18 cellular contexts compared by ENCODE assay signal in genomic region chr21:34859976-34860653, GRCh38.
"Had no signal": no experiment of that assay in that cellular context is flagged by ENCODE, and none has a peak within 500 bp of the region (broad histone marks: within the 10 kb centered on the region; RNA-seq: fewer than 3 reads in every experiment).

No MANE protein-coding gene starts in this region.

- H3K4me3 ChIP-seq: left ventricle myocardium inferior, tibial nerve, vagina had no signal

- ATAC-seq: naive thymus-derived CD8-positive, alpha-beta T cell had no signal

- H3K27me3 ChIP-seq: tibial nerve, vagina had no signal

- DNase-seq: activated CD4-positive, alpha-beta memory T cell treated with anti-CD3 and anti-CD28 coated beads for 36 hours; activated CD4-positive, alpha-beta T cell treated with anti-CD3 and anti-CD28 coated beads for 1 hour; activated naive CD4-positive, alpha-beta T cell treated with anti-CD3 and anti-CD28 coated beads, Interleukin-2, amount 10 ng/mL, durations not matched to agents 7 days and 5 days; aorta; cerebellar nuclear complex; effector memory CD4-positive, alpha-beta T cell; foreskin melanocyte; left ventricle myocardium inferior; naive thymus-derived CD8-positive, alpha-beta T cell; posterior cingulate gyrus; retina; stimulated activated CD4-positive, alpha-beta T cell treated with anti-CD3 and anti-CD28 coated beads, Interleukin-4, amount 100 ng/mL, for 1 hour; stimulated activated naive CD4-positive, alpha-beta T cell; substantia nigra; SW 1271; T-helper 9 cell had no signal

- H3K9me3 ChIP-seq: left ventricle myocardium inferior, tibial nerve, vagina had no signal

- H3K36me3 ChIP-seq: left ventricle myocardium inferior had no signal

- H3K27ac ChIP-seq: left ventricle myocardium inferior had no signal
